In genomic region chr15:63827113-63827512, GRCh38 we compare ENCODE assay signal across 1 cellular context.
TF ChIP-seq lines count a peak whose summit lies in the region.

No MANE protein-coding gene starts in this region.

TF ChIP-seq in K562, 482 proteins besides CTCF, POLR2A, EP300 and RAD21:
- TF ChIP-seq PRPF4 (IDR thresholded peaks at IDR 0.05; ENCODE audit: insufficient read depth, low read depth, low read length, poor library complexity, severe bottlenecking) (no peak), ZNF586 (CRISPR knock-in tag; conservative IDR thresholded peaks at IDR 0.05) (no peak)
TF ChIP-seq in K562: peak in this region for 0.
